17 cellular contexts compared by ENCODE assay signal in genomic region chr15:31474059-31474868, GRCh38.
A peak's percentile ranks its signal among the peaks of the same experiment; 100 is the strongest.
DNase-seq lines count a peak whose midpoint lies in the region; ATAC-seq, FAIRE-seq and TF ChIP-seq lines count a peak whose summit lies in the region.
"Had no signal": no experiment of that assay in that cellular context is flagged by ENCODE, and none has a peak within 500 bp of the region (broad histone marks: within the 10 kb centered on the region; RNA-seq: fewer than 3 reads in every experiment).

No MANE protein-coding gene starts in this region.

- RAD21 ChIA-PET in GM12878 (lab: Charles Lee; ENCODE audit: unreplicated experiment) = interaction anchor here (0.7 to 6.6 kb wide), 9 partner anchors 11 to 274 kb away, joined by 3 to 83 read pairs (median 4); no protein-coding TSS in a partner anchor

- peaks cover 37% of the 10 kb centered on the region for H3K4me1 ChIP-seq in GM12878 (ENCODE audit: control insufficient read depth, insufficient read depth, low read length)
- H3K4me1 ChIP-seq in colonic mucosa = peaks cover 9% of the 10 kb centered on the region

- no peak overlapping the region for H3K4me3 ChIP-seq in GM12878
- no peak overlapping the region for H3K4me3 ChIP-seq in colonic mucosa
- H3K4me3 ChIP-seq: left ventricle myocardium inferior, tibial artery had no signal

- H3K27ac ChIP-seq in GM12878 (ENCODE audit: control insufficient read depth, insufficient read depth) (no peak overlapping the region), colonic mucosa (no peak overlapping the region)
- H3K27ac ChIP-seq: tibial artery had no signal

- no peaks in the 10 kb centered on the region for H3K27me3 Mint-ChIP-seq in stimulated activated naive B cell treated with anti-CD40 and anti-IgM and Interleukin-4, amounts not matched to agents 10 μg/mL and 1 μg/mL and 100 μg/mL, for 72 hours

- TF ChIP-seq POLR2A in GM12878 (IDR thresholded peaks at IDR 0.05; ENCODE audit: low read depth, low read length) = no peak

- peak overlapping the region; percentile 88 for H3K27ac Mint-ChIP-seq in stimulated activated naive B cell treated with anti-CD40 and anti-IgM and Interleukin-4, amounts not matched to agents 10 μg/mL and 1 μg/mL and 100 μg/mL, for 72 hours

- no peak overlapping the region for H3K4me2 ChIP-seq in GM12878 (ENCODE audit: control insufficient read depth, insufficient read depth)

- no peaks in the 10 kb centered on the region for H3K27me3 ChIP-seq in GM12878 (replicated peaks in 1 of 2; ENCODE audit: control insufficient read depth in 2 of 2, insufficient read depth in 2 of 2, low read length in 1 of 2)
- H3K27me3 ChIP-seq in colonic mucosa = no peaks in the 10 kb centered on the region

- TF ChIP-seq CTCF in GM12878 (IDR thresholded peaks at IDR 0.05 in 2 of 3, conservative IDR thresholded peaks at IDR 0.05 in 1 of 3; ENCODE audit: control insufficient read depth in 2 of 3, extremely low read depth in 1 of 3, insufficient read depth in 1 of 3, low read depth in 3 of 3, low read length in 3 of 3) (no peak), colonic mucosa (IDR thresholded peaks at IDR 0.05) (no peak)

- CTCF ChIA-PET in GM12878 (lab: Yijun Ruan, JAX) (interaction anchor here (0.6 to 10.7 kb wide), 9 partner anchors 8 to 580 kb away, joined by 3 to 122 read pairs (median 6); no protein-coding TSS in a partner anchor), HEK293T (lab: Yijun Ruan, JAX) (no interaction called here)

- peak; percentile 7 for DNase-seq in activated CD4-positive, alpha-beta T cell treated with anti-CD3 and anti-CD28 coated beads for 1 hour
- DNase-seq in activated CD4-positive, alpha-beta T cell treated with anti-CD3 and anti-CD28 coated beads, Interleukin-2, amount 50 U/mL, for 1 hour = no peak
- DNase-seq in activated CD4-positive, CD25-positive, alpha-beta regulatory T cell treated with anti-CD3 and anti-CD28 coated beads, Interleukin-2, amount 50 U/mL, for 72 hours = peak; percentile 27
- DNase-seq in GM12878 (ENCODE audit: low read depth, low spot score) (no peak), HEK293T (ENCODE audit: extremely low spot score) (no peak), colonic mucosa (no peak), RCC 7860 (ENCODE audit: low spot score) (no peak)
- peak; percentile 42 for DNase-seq in stimulated activated naive B cell treated with anti-CD40 and anti-IgM and Interleukin-4, amounts not matched to agents 10 μg/mL and 1 μg/mL and 100 μg/mL, for 72 hours
- DNase-seq: 8988T, hypothalamus, left ventricle myocardium inferior, NCI-H1694 treated with DMSO at 0.1 percent for 48 hours, NCI-H774, nephron progenitor cell, SHP77 treated with DMSO at 0.1 percent for 48 hours had no signal

- H3K9me3 Mint-ChIP-seq in stimulated activated naive B cell treated with anti-CD40 and anti-IgM and Interleukin-4, amounts not matched to agents 10 μg/mL and 1 μg/mL and 100 μg/mL, for 72 hours = peaks cover 5 to 6% of the 10 kb centered on the region in 2 donors
- H3K9me3 Mint-ChIP-seq: nephron progenitor cell had no signal

- H3K79me2 ChIP-seq in GM12878 (ENCODE audit: control insufficient read depth, insufficient read depth, low read length) = no peaks in the 10 kb centered on the region

- H4K20me1 ChIP-seq in GM12878 (ENCODE audit: control insufficient read depth, insufficient read depth) = no peaks in the 10 kb centered on the region

- no TSS peak for BruUV-seq in GM12878 (replicated peaks; lab: Mats Ljungman, UMichigan)

- peak; percentile 27 for ATAC-seq in GM12878
- peak; percentile 69 to 73 for ATAC-seq in stimulated activated naive B cell treated with anti-CD40 and anti-IgM and Interleukin-4, amounts not matched to agents 10 μg/mL and 1 μg/mL and 100 μg/mL, for 72 hours (replicated peaks)

- no peak for TF ChIP-seq EP300 in GM12878 (IDR thresholded peaks at IDR 0.05; ENCODE audit: borderline replicate concordance in 1 of 2, control insufficient read depth in 1 of 2, low read depth in 2 of 2, low read length in 2 of 2)

- in situ Hi-C loops in GM12878 (cut with MboI) = no loop called here

- FAIRE-seq in GM12878 (lab: Jason Lieb, UNC) = peak; percentile 72
- no peak for FAIRE-seq in RCC 7860 (lab: Jason Lieb, UNC)
- FAIRE-seq: D721Med had no signal

- SMC1A ChIA-PET in GM12878 (lab: Charles Lee; ENCODE audit: uncharacterized antibody, unreplicated experiment) = interaction anchor here (0.6 to 7.0 kb wide), 15 partner anchors 14 to 210 kb away, joined by 3 to 48 read pairs (median 4); no protein-coding TSS in a partner anchor

- H3K9me3 ChIP-seq in GM12878 (replicated peaks; ENCODE audit: control insufficient read depth, insufficient read depth, low read length) = no peaks in the 10 kb centered on the region
- no peaks in the 10 kb centered on the region for H3K9me3 ChIP-seq in colonic mucosa
- H3K9me3 ChIP-seq: left ventricle myocardium inferior, tibial artery had no signal

- H3K4me3 Mint-ChIP-seq in stimulated activated naive B cell treated with anti-CD40 and anti-IgM and Interleukin-4, amounts not matched to agents 10 μg/mL and 1 μg/mL and 100 μg/mL, for 72 hours = peak overlapping the region; percentile 22 to 75
- H3K4me3 Mint-ChIP-seq: nephron progenitor cell had no signal

- peak overlapping the region; percentile 42 for H2AFZ ChIP-seq in GM12878 (ENCODE audit: control insufficient read depth, low read depth, low read length)

- WGBS in GM12878 (ENCODE audit: insufficient coverage, insufficient replicate concordance, low lambda C conversion rate, missing lambda C conversion rate) = 43% methylated on average over 10 of the region's 10 CpGs

- H3K36me3 Mint-ChIP-seq in stimulated activated naive B cell treated with anti-CD40 and anti-IgM and Interleukin-4, amounts not matched to agents 10 μg/mL and 1 μg/mL and 100 μg/mL, for 72 hours = peaks cover 0 to 5% of the 10 kb centered on the region in 2 donors

- H3K36me3 ChIP-seq in GM12878 (ENCODE audit: control insufficient read depth in 2 of 2, insufficient read depth in 2 of 2, low read length in 1 of 2) (no peaks in the 10 kb centered on the region), colonic mucosa (no peaks in the 10 kb centered on the region)
- H3K36me3 ChIP-seq: left ventricle myocardium inferior, tibial artery had no signal

- intact Hi-C loops in GM12878 (cut with micrococcal nuclease; ENCODE audit: unreplicated experiment) = loop anchor here (5.0 kb wide), 1 partner anchor 37 kb away; no protein-coding TSS in a partner anchor
- intact Hi-C loops in colonic mucosa (cut with DNase I) = no loop called here

- peaks cover 31 to 56% of the 10 kb centered on the region in 2 donors for H3K4me1 Mint-ChIP-seq in stimulated activated naive B cell treated with anti-CD40 and anti-IgM and Interleukin-4, amounts not matched to agents 10 μg/mL and 1 μg/mL and 100 μg/mL, for 72 hours

- TF ChIP-seq RAD21 in GM12878 (IDR thresholded peaks at IDR 0.05; ENCODE audit: insufficient read depth, low read depth, low read length) = no peak

- H3K9ac ChIP-seq in GM12878 (ENCODE audit: control insufficient read depth, insufficient read depth, low read length) = no peak overlapping the region
- H3K9ac ChIP-seq in colonic mucosa (ENCODE audit: low read depth in 2 of 2, low read length in 2 of 2) = no peak overlapping the region

- POLR2A ChIA-PET in GM12878 (lab: Charles Lee) = interaction anchor here (0.5 to 2.5 kb wide), 8 partner anchors 14 to 381 kb away, joined by 3 to 15 read pairs (median 5); partner anchors contain the start of gene KLF13
- POLR2A ChIA-PET in HEK293T (lab: Yijun Ruan, JAX) = no interaction called here

TF ChIP-seq in GM12878, 131 proteins besides CTCF, POLR2A, EP300 and RAD21 (continues in another document):
- TF ChIP-seq EGR1 (IDR thresholded peaks at IDR 0.05; ENCODE audit: borderline replicate concordance in 1 of 2, low read depth in 2 of 2, low read length in 2 of 2) = no peak
- no peak for TF ChIP-seq CEBPB (IDR thresholded peaks at IDR 0.05; ENCODE audit: borderline replicate concordance in 1 of 2, low read depth in 2 of 2, low read length in 2 of 2)
- TF ChIP-seq YY1 (IDR thresholded peaks at IDR 0.05; ENCODE audit: low read depth, low read length) = peak; percentile 52; the same call in 1 of the 2 replicates

TF ChIP-seq in HEK293T, 16 proteins besides CTCF, POLR2A, EP300 and RAD21:
- TF ChIP-seq FOXK2 (IDR thresholded peaks at IDR 0.05) = no peak
- TF ChIP-seq NFRKB (IDR thresholded peaks at IDR 0.05) = no peak
- TF ChIP-seq FOXA1 (IDR thresholded peaks at IDR 0.05) = no peak
- TF ChIP-seq BHLHE40 (IDR thresholded peaks at IDR 0.05; ENCODE audit: borderline replicate concordance) = no peak
- TF ChIP-seq SP1 (IDR thresholded peaks at IDR 0.05) = no peak
- TF ChIP-seq CTBP1 (IDR thresholded peaks at IDR 0.05; ENCODE audit: borderline replicate concordance) = no peak

Comparison
In these comparisons a context has a peak if more than half of its experiments do, and no peak if none do; other contexts are left out.
1. DNase-seq: peak in activated CD4-positive, alpha-beta T cell treated with anti-CD3 and anti-CD28 coated beads for 1 hour (single experiment), activated CD4-positive, CD25-positive, alpha-beta regulatory T cell treated with anti-CD3 and anti-CD28 coated beads, Interleukin-2, amount 50 U/mL, for 72 hours (single experiment) and stimulated activated naive B cell treated with anti-CD40 and anti-IgM and Interleukin-4, amounts not matched to agents 10 μg/mL and 1 μg/mL and 100 μg/mL, for 72 hours (single experiment); none in activated CD4-positive, alpha-beta T cell treated with anti-CD3 and anti-CD28 coated beads, Interleukin-2, amount 50 U/mL, for 1 hour (single experiment), GM12878 (single experiment), HEK293T (single experiment), colonic mucosa (single experiment) and RCC 7860 (single experiment).